In genomic region chr19:13162749-13163608, GRCh38 we compare ENCODE assay signal across 1 cellular context.
TF ChIP-seq lines count a peak whose summit lies in the region.

No MANE protein-coding gene starts in this region.

TF ChIP-seq in HepG2, 621 proteins besides CTCF, POLR2A, EP300 and RAD21 (continued from another document and continues in another):
- TF ChIP-seq ZNF281 (CRISPR knock-in tag; IDR thresholded peaks at IDR 0.05; ENCODE audit: borderline replicate concordance), result peak; percentile 66; the same call in 1 of the 2 replicates
- peak; percentile 92 for TF ChIP-seq RXRA (CRISPR knock-in tag; IDR thresholded peaks at IDR 0.05)
- no peak for TF ChIP-seq PAF1 (CRISPR knock-in tag; IDR thresholded peaks at IDR 0.05)
- peak; percentile 54; the same call in 1 of the 3 replicates for TF ChIP-seq MXI1 (IDR thresholded peaks at IDR 0.05; ENCODE audit: borderline replicate concordance, low read depth, low read length)
- TF ChIP-seq ZBTB2 (CRISPR knock-in tag; IDR thresholded peaks at IDR 0.05; ENCODE audit: low read depth), result no peak
- TF ChIP-seq HOXA3 (CRISPR knock-in tag; IDR thresholded peaks at IDR 0.05), result peak; percentile 83
- TF ChIP-seq THAP9 (CRISPR knock-in tag; IDR thresholded peaks at IDR 0.05; ENCODE audit: borderline replicate concordance), result peak; percentile 73; the same call in 1 of the 2 replicates
- peak; percentile 91; the same call in 1 of the 2 replicates for TF ChIP-seq ZNF549 (CRISPR knock-in tag; IDR thresholded peaks at IDR 0.05)
- TF ChIP-seq FLYWCH1 (CRISPR knock-in tag; IDR thresholded peaks at IDR 0.05), result no peak
- TF ChIP-seq ZNF142 (CRISPR knock-in tag; IDR thresholded peaks at IDR 0.05), result peak; percentile 96
- TF ChIP-seq KAT2B (IDR thresholded peaks at IDR 0.05; ENCODE audit: borderline replicate concordance, low read depth, low read length), result no peak
- TF ChIP-seq PPARG (CRISPR knock-in tag; conservative IDR thresholded peaks at IDR 0.05), result 0 out of 2 replicates have a peak, but pooled peaks have one; percentile 20
- TF ChIP-seq ADNP (CRISPR knock-in tag; IDR thresholded peaks at IDR 0.05), result peak; percentile 76; the same call in 1 of the 2 replicates
- TF ChIP-seq NR2F6 (IDR thresholded peaks at IDR 0.05), result 0 out of 2 replicates have a peak, but pooled peaks have one; percentile 10
- peak; percentile 63 for TF ChIP-seq NR2F6 (CRISPR knock-in tag; IDR thresholded peaks at IDR 0.05)
- peak; percentile 69 for TF ChIP-seq PHF8 (CRISPR knock-in tag; IDR thresholded peaks at IDR 0.05)
- no peak for TF ChIP-seq GABPA (IDR thresholded peaks at IDR 0.05; ENCODE audit: low read depth, low read length)
- TF ChIP-seq GABPA (CRISPR knock-in tag; IDR thresholded peaks at IDR 0.05; ENCODE audit: low read depth), result peak; percentile 59
- TF ChIP-seq ZSCAN12 (CRISPR knock-in tag; IDR thresholded peaks at IDR 0.05), result no peak
- peak; percentile 93 for TF ChIP-seq PHF21A (CRISPR knock-in tag; IDR thresholded peaks at IDR 0.05)
- TF ChIP-seq ZNF772 (CRISPR knock-in tag; IDR thresholded peaks at IDR 0.05), result peak; percentile 89
- no peak for TF ChIP-seq ZBTB46 (CRISPR knock-in tag; IDR thresholded peaks at IDR 0.05; ENCODE audit: borderline replicate concordance)
- no peak; the same call in 1 of the 2 replicates for TF ChIP-seq SOX13 (IDR thresholded peaks at IDR 0.05)
- peak in 1 of 2 experiments; percentile 39; a peak in 1 of 4 replicates for TF ChIP-seq SOX13 (CRISPR knock-in tag; conservative IDR thresholded peaks at IDR 0.05 in 1 of 2, IDR thresholded peaks at IDR 0.05 in 1 of 2)
- TF ChIP-seq U2AF2 (IDR thresholded peaks at IDR 0.05; ENCODE audit: low read depth, low read length), result no peak
- peak; percentile 4 for TF ChIP-seq CCAR2 (optimal IDR thresholded peaks at IDR 0.05; ENCODE audit: low read depth, low read length)
- peak; percentile 52; the same call in 1 of the 2 replicates for TF ChIP-seq ZNF782 (CRISPR knock-in tag; IDR thresholded peaks at IDR 0.05; ENCODE audit: borderline replicate concordance)
- TF ChIP-seq ZNF430 (CRISPR knock-in tag; IDR thresholded peaks at IDR 0.05), result peak; percentile 96
- TF ChIP-seq THAP8 (CRISPR knock-in tag; IDR thresholded peaks at IDR 0.05; ENCODE audit: borderline replicate concordance), result no peak
- peak; percentile 78; the same call in 1 of the 2 replicates for TF ChIP-seq YEATS2 (CRISPR knock-in tag; IDR thresholded peaks at IDR 0.05; ENCODE audit: borderline replicate concordance)
- TF ChIP-seq LCORL (IDR thresholded peaks at IDR 0.05), result no peak
- TF ChIP-seq LCORL (CRISPR knock-in tag; IDR thresholded peaks at IDR 0.05), result peak; percentile 91
- peak; percentile 68; the same call in 1 of the 2 replicates for TF ChIP-seq HMGXB3 (CRISPR knock-in tag; IDR thresholded peaks at IDR 0.05; ENCODE audit: borderline replicate concordance)
- peak; percentile 85 for TF ChIP-seq MXD1 (CRISPR knock-in tag; IDR thresholded peaks at IDR 0.05)
